8 cellular contexts compared by ENCODE assay signal in genomic region chr17:61412860-61413653, GRCh38. TPM values are rescaled to one million over a fixed set of nuclear protein-coding genes. Genes with fewer than 3 reads are reported as not detected.
DNase-seq lines count a peak whose midpoint lies in the region; ATAC-seq lines count a peak whose summit lies in the region.

No MANE protein-coding gene starts in this region.

- H3K9me3 ChIP-seq in iPS-18a (ENCODE audit: control insufficient read depth, low read depth, low read length) = no peaks in the 10 kb centered on the region

- H3K27me3 Mint-ChIP-seq in activated CD4-positive, alpha-beta T cell treated with anti-CD3 and anti-CD28 coated beads for 36 hours = peaks cover 24% of the 10 kb centered on the region
- H3K27me3 Mint-ChIP-seq in activated CD4-positive, alpha-beta memory T cell treated with anti-CD3 and anti-CD28 coated beads for 36 hours = peaks cover 28% of the 10 kb centered on the region
- H3K27me3 Mint-ChIP-seq in stimulated activated naive CD8-positive, alpha-beta T cell treated with anti-CD3 and anti-CD28 coated beads, Interleukin-15, amount 100 ng/mL, for 72 hours = peaks cover 82% of the 10 kb centered on the region

- CTCF ChIA-PET in activated CD4-positive, alpha-beta T cell treated with anti-CD3 and anti-CD28 coated beads for 36 hours (lab: Charles Lee) = interaction anchor here (0.6 to 2.6 kb wide), 13 partner anchors 12 to 733 kb away, joined by 3 to 12 read pairs (median 3); no protein-coding TSS in a partner anchor
- CTCF ChIA-PET in activated CD4-positive, alpha-beta memory T cell treated with anti-CD3 and anti-CD28 coated beads for 36 hours (lab: Charles Lee) = interaction anchor here (0.6 to 3.4 kb wide), 24 partner anchors 9 to 1299 kb away, joined by 3 to 25 read pairs (median 5); no protein-coding TSS in a partner anchor

- ATAC-seq in activated CD4-positive, alpha-beta T cell treated with anti-CD3 and anti-CD28 coated beads for 36 hours = peak; percentile 0
- peak; percentile 17 for ATAC-seq in stimulated activated naive CD8-positive, alpha-beta T cell treated with anti-CD3 and anti-CD28 coated beads, Interleukin-15, amount 100 ng/mL, for 72 hours

- no peak overlapping the region for H3K27ac ChIP-seq in iPS-18a (ENCODE audit: low read length)

- no peaks in the 10 kb centered on the region for H3K36me3 Mint-ChIP-seq in activated CD4-positive, alpha-beta T cell treated with anti-CD3 and anti-CD28 coated beads for 36 hours (ENCODE audit: low read depth)
- H3K36me3 Mint-ChIP-seq in activated CD4-positive, alpha-beta memory T cell treated with anti-CD3 and anti-CD28 coated beads for 36 hours = no peaks in the 10 kb centered on the region

- peaks cover 14% of the 10 kb centered on the region for H3K4me1 Mint-ChIP-seq in activated CD4-positive, alpha-beta T cell treated with anti-CD3 and anti-CD28 coated beads for 36 hours
- peaks cover 24% of the 10 kb centered on the region for H3K4me1 Mint-ChIP-seq in activated CD4-positive, alpha-beta memory T cell treated with anti-CD3 and anti-CD28 coated beads for 36 hours (ENCODE audit: low read depth)
- H3K4me1 Mint-ChIP-seq in stimulated activated naive CD8-positive, alpha-beta T cell treated with anti-CD3 and anti-CD28 coated beads, Interleukin-15, amount 100 ng/mL, for 72 hours = peaks cover 34% of the 10 kb centered on the region

- H3K27ac Mint-ChIP-seq in activated CD4-positive, alpha-beta T cell treated with anti-CD3 and anti-CD28 coated beads for 36 hours = no peak overlapping the region
- no peak overlapping the region for H3K27ac Mint-ChIP-seq in activated CD4-positive, alpha-beta memory T cell treated with anti-CD3 and anti-CD28 coated beads for 36 hours
- peak overlapping the region; percentile 19 to 76 for H3K27ac Mint-ChIP-seq in stimulated activated naive CD8-positive, alpha-beta T cell treated with anti-CD3 and anti-CD28 coated beads, Interleukin-15, amount 100 ng/mL, for 72 hours

- H3K4me3 Mint-ChIP-seq in activated CD4-positive, alpha-beta T cell treated with anti-CD3 and anti-CD28 coated beads for 36 hours = no peak overlapping the region
- H3K4me3 Mint-ChIP-seq in activated CD4-positive, alpha-beta memory T cell treated with anti-CD3 and anti-CD28 coated beads for 36 hours = peak overlapping the region; percentile 43
- peak overlapping the region; percentile 80 to 86 for H3K4me3 Mint-ChIP-seq in stimulated activated naive CD8-positive, alpha-beta T cell treated with anti-CD3 and anti-CD28 coated beads, Interleukin-15, amount 100 ng/mL, for 72 hours

- intact Hi-C loops in activated CD4-positive, alpha-beta T cell treated with anti-CD3 and anti-CD28 coated beads for 36 hours (cut with DNase I, micrococcal nuclease) = loop anchor here (1.0 to 5.0 kb wide), 9 partner anchors 138 to 811 kb away; partner anchors contain the start of gene PPM1D (in 1 of the 2)
- intact Hi-C loops in activated CD4-positive, alpha-beta memory T cell treated with anti-CD3 and anti-CD28 coated beads for 36 hours (cut with micrococcal nuclease) = loop anchor here (1.0 to 5.0 kb wide), 2 partner anchors 419 to 653 kb away; no protein-coding TSS in a partner anchor

- POLR2A ChIA-PET in activated CD4-positive, alpha-beta T cell treated with anti-CD3 and anti-CD28 coated beads for 36 hours (lab: Charles Lee) = no interaction called here
- POLR2A ChIA-PET in activated CD4-positive, alpha-beta memory T cell treated with anti-CD3 and anti-CD28 coated beads for 36 hours (lab: Charles Lee) = interaction anchor here (1.2 kb wide), 1 partner anchor 143 kb away, joined by 3 read pairs; no protein-coding TSS in a partner anchor

- peak overlapping the region; percentile 62 for H3K4me3 ChIP-seq in iPS-18a (ENCODE audit: low read length)

- peaks cover 87% of the 10 kb centered on the region for H3K27me3 ChIP-seq in iPS-18a (ENCODE audit: control insufficient read depth, insufficient read depth, low read length)

- no peak overlapping the region for H3K9ac ChIP-seq in iPS-18a (ENCODE audit: low read length)

- DNase-seq in activated CD4-positive, alpha-beta T cell treated with anti-CD3 and anti-CD28 coated beads for 36 hours = no peak
- no peak for DNase-seq in activated CD4-positive, alpha-beta T cell treated with anti-CD3 and anti-CD28 coated beads for 4 hours
- no peak for DNase-seq in activated CD4-positive, alpha-beta memory T cell treated with anti-CD3 and anti-CD28 coated beads for 36 hours
- DNase-seq in stimulated activated naive CD8-positive, alpha-beta T cell treated with anti-CD3 and anti-CD28 coated beads, Interleukin-15, amount 100 ng/mL, for 72 hours = no peak
- DNase-seq in NCI-H2081 treated with DMSO at 0.1 percent for 48 hours (lab: John Stamatoyannopoulos, UW) (no peak), cerebellar nuclear complex (lab: John Stamatoyannopoulos, UW) (no peak), AG08395 (ENCODE audit: low spot score) (no peak)

- H3K9me3 Mint-ChIP-seq in activated CD4-positive, alpha-beta T cell treated with anti-CD3 and anti-CD28 coated beads for 36 hours (ENCODE audit: low read depth) = no peaks in the 10 kb centered on the region
- no peaks in the 10 kb centered on the region for H3K9me3 Mint-ChIP-seq in activated CD4-positive, alpha-beta memory T cell treated with anti-CD3 and anti-CD28 coated beads for 36 hours
- H3K9me3 Mint-ChIP-seq in stimulated activated naive CD8-positive, alpha-beta T cell treated with anti-CD3 and anti-CD28 coated beads, Interleukin-15, amount 100 ng/mL, for 72 hours = no peaks in the 10 kb centered on the region

- H3K36me3 ChIP-seq in iPS-18a (ENCODE audit: control insufficient read depth, low read depth, low read length) = no peaks in the 10 kb centered on the region

- H3K4me1 ChIP-seq in iPS-18a (ENCODE audit: control insufficient read depth, low read depth, low read length) = peaks cover 8% of the 10 kb centered on the region

RNA-seq across cellular contexts. Expression of gene TBX2, which starts 13.4 kb away (rescaled TPM):
- total RNA-seq in activated CD4-positive, alpha-beta T cell treated with anti-CD3 and anti-CD28 coated beads for 36 hours = not detected
- total RNA-seq in activated CD4-positive, alpha-beta memory T cell treated with anti-CD3 and anti-CD28 coated beads for 36 hours = under 1 TPM in 1 of 2 experiments, not detected in 1; 0.05 TPM

RNA-seq across cellular contexts. Expression of gene TBX4, which starts 39.2 kb away (rescaled TPM):
- total RNA-seq in activated CD4-positive, alpha-beta T cell treated with anti-CD3 and anti-CD28 coated beads for 36 hours = not detected
- not detected for total RNA-seq in activated CD4-positive, alpha-beta memory T cell treated with anti-CD3 and anti-CD28 coated beads for 36 hours

Comparison
In these comparisons a context has a peak if more than half of its experiments do, and no peak if none do; other contexts are left out.
1. H3K27ac Mint-ChIP-seq: peak in stimulated activated naive CD8-positive, alpha-beta T cell treated with anti-CD3 and anti-CD28 coated beads, Interleukin-15, amount 100 ng/mL, for 72 hours (2 of 2); none in activated CD4-positive, alpha-beta T cell treated with anti-CD3 and anti-CD28 coated beads for 36 hours (single experiment) and activated CD4-positive, alpha-beta memory T cell treated with anti-CD3 and anti-CD28 coated beads for 36 hours (single experiment).